8 cellular contexts compared by ENCODE assay signal in genomic region chr3:42043116-42043796, GRCh38. TPM values are rescaled to one million over a fixed set of nuclear protein-coding genes. Genes with fewer than 3 reads are reported as not detected.
DNase-seq lines count a peak whose midpoint lies in the region; ATAC-seq and TF ChIP-seq lines count a peak whose summit lies in the region.

No MANE protein-coding gene starts in this region.

- peak; percentile 83 for ATAC-seq in Right ventricle myocardium inferior
- peak; percentile 62 for ATAC-seq in lower lobe of right lung
- no peak for ATAC-seq in HG02623 (IDR thresholded peaks at IDR 0.05; ENCODE audit: unreplicated experiment)
- no peak for ATAC-seq in GM19035 (IDR thresholded peaks at IDR 0.05; ENCODE audit: unreplicated experiment)
- ATAC-seq in GM21825 (IDR thresholded peaks at IDR 0.05; ENCODE audit: unreplicated experiment), result no peak

- TF ChIP-seq CTCF in cardiac fibroblast (IDR thresholded peaks at IDR 0.05; ENCODE audit: low read depth, low read length) (no peak), lower lobe of right lung (IDR thresholded peaks at IDR 0.05) (no peak)

- H3K27ac ChIP-seq in lower lobe of right lung, result peak overlapping the region; percentile 22

- H3K4me1 ChIP-seq in lower lobe of right lung, result peaks cover 23% of the 10 kb centered on the region

- no peaks in the 10 kb centered on the region for H3K9me3 ChIP-seq in lower lobe of right lung

- no peaks in the 10 kb centered on the region for H3K36me3 ChIP-seq in lower lobe of right lung

- intact Hi-C loops in Right ventricle myocardium inferior (cut with DNase I), result no loop called here
- intact Hi-C loops in cardiac septum (cut with DNase I), result no loop called here
- intact Hi-C loops in lower lobe of right lung (cut with DNase I), result no loop called here

- H3K27me3 ChIP-seq in lower lobe of right lung (ENCODE audit: low read depth), result no peaks in the 10 kb centered on the region

- DNase-seq in Right ventricle myocardium inferior (ENCODE audit: missing footprints), result no peak
- no peak for DNase-seq in cardiac septum (ENCODE audit: low spot score)
- DNase-seq in cardiac fibroblast (ENCODE audit: low read depth in 2 of 2), result peak; percentile 80 to 96
- no peak for DNase-seq in lower lobe of right lung
- no peak for DNase-seq in NCI-H1694 (lab: John Stamatoyannopoulos, UW)

- H3K4me3 ChIP-seq in cardiac fibroblast (replicated peaks in 1 of 2; ENCODE audit: low read depth in 2 of 2, low read length in 2 of 2) (peak overlapping the region in 1 of 2 donors; percentile 2), lower lobe of right lung (no peak overlapping the region)

RNA-seq across cellular contexts. Expression of gene TRAK1, which starts 47.9 kb away (rescaled TPM):
- total RNA-seq in Right ventricle myocardium inferior (267 TPM), cardiac septum (246 TPM), lower lobe of right lung (50.6 TPM)

Comparison
In these comparisons a context has a peak if more than half of its experiments do, and no peak if none do; other contexts are left out.
1. ATAC-seq: peak in Right ventricle myocardium inferior (single experiment) and lower lobe of right lung (2 of 2); none in HG02623 (single experiment), GM19035 (single experiment) and GM21825 (single experiment).
2. DNase-seq: peak in cardiac fibroblast (2 of 2); none in Right ventricle myocardium inferior (single experiment), cardiac septum (single experiment), lower lobe of right lung (single experiment) and NCI-H1694 (single experiment).